In the genomic region with DNA sequence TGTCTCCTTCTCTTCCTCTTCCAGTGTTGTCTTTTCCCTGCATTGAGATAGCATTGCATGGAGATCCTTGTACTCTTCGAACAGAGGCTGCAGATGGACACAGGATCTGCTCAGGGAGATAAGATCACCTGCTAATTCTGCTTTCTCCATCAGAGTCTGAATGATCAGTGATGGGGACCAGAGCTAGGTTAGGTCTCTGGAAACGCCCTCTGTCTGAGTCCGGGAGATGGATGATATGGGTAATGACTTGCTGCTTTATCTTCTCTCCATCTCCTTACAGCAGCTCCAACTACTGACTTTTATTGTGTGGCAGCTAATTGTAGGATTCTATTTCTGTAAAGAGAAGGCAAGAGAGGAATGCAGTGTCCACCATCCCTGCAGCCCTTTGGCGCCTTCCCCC, we compare ENCODE assay signal across 28 cellular contexts.
"Had no signal": no experiment of that assay in that cellular context is flagged by ENCODE, and none has a peak within 500 bp of the region (broad histone marks: within the 10 kb centered on the region; RNA-seq: fewer than 3 reads in every experiment).

No MANE protein-coding gene starts in this region.

- H3K9ac ChIP-seq: neural progenitor cell, parathyroid adenoma had no signal

- H2AFZ ChIP-seq: neural progenitor cell, parathyroid adenoma had no signal

- DNase-seq: natural killer cell; occipital lobe; ovary; posterior cingulate gyrus; psoas muscle; right cardiac atrium; right lobe of liver; sigmoid colon; small intestine; stimulated activated CD4-positive, alpha-beta T cell treated with anti-CD3 and anti-CD28 coated beads, Interleukin-15, amount 100 ng/mL, for 24 hours; stimulated activated CD4-positive, alpha-beta T cell treated with anti-CD3 and anti-CD28 coated beads, Interleukin-2, amount 100 ng/mL, for 24 hours; stimulated activated CD4-positive, alpha-beta T cell treated with anti-CD3 and anti-CD28 coated beads, Interleukin-2, amount 100 ng/mL, for 48 hours; stimulated activated CD4-positive, alpha-beta T cell treated with anti-CD3 and anti-CD28 coated beads, Interleukin-4, amount 100 ng/mL, for 24 hours; stimulated activated naive B cell treated with anti-CD40 and anti-IgM and Interleukin-4, amounts not matched to agents 10 μg/mL and 1 μg/mL and 100 μg/mL, for 72 hours; stimulated activated naive CD4-positive, alpha-beta T cell treated with Interleukin-2 at 50 U/mL for 16 hours; stomach; thyroid gland; upper lobe of right lung; uterus had no signal

- H3K27ac Mint-ChIP-seq: natural killer cell; nephron; neural progenitor cell; progenitor cell of endocrine pancreas; stimulated activated effector memory CD8-positive, alpha-beta T cell treated with anti-CD3 and anti-CD28 coated beads, Interleukin-12 subunit alpha, Interleukin-12 subunit beta, amount 100 ng/mL, for 72 hours; stimulated activated naive B cell treated with anti-CD40 and anti-IgM and Interleukin-4, amounts not matched to agents 10 μg/mL and 1 μg/mL and 100 μg/mL, for 72 hours; stimulated activated naive CD8-positive, alpha-beta T cell treated with anti-CD3 and anti-CD28 coated beads, Interleukin-15, Interleukin-2, amounts not matched to agents 100 ng/mL and 50 ng/mL, for 24 hours; type B pancreatic cell had no signal

- H3K9me3 ChIP-seq: ovary, psoas muscle, right lobe of liver, sigmoid colon, stomach, thoracic aorta, thyroid gland, tibial nerve, upper lobe of right lung, uterus had no signal

- H3K27ac ChIP-seq: neural progenitor cell, ovary, parathyroid adenoma, psoas muscle, right lobe of liver, sigmoid colon, stomach, thoracic aorta, thyroid gland, tibial nerve, upper lobe of right lung, uterus had no signal

- H3K4me2 ChIP-seq: neural progenitor cell had no signal

- H3K27me3 ChIP-seq: neural progenitor cell, ovary, right lobe of liver, sigmoid colon, stomach, thyroid gland, tibial nerve, upper lobe of right lung, uterus had no signal

- H3K4me1 ChIP-seq: neural progenitor cell, parathyroid adenoma, psoas muscle, right lobe of liver, sigmoid colon, stomach, thyroid gland, tibial nerve, upper lobe of right lung, uterus had no signal

- H3K4me1 Mint-ChIP-seq: natural killer cell; stimulated activated effector memory CD8-positive, alpha-beta T cell treated with anti-CD3 and anti-CD28 coated beads, Interleukin-12 subunit alpha, Interleukin-12 subunit beta, amount 100 ng/mL, for 72 hours; stimulated activated naive B cell treated with anti-CD40 and anti-IgM and Interleukin-4, amounts not matched to agents 10 μg/mL and 1 μg/mL and 100 μg/mL, for 72 hours had no signal

- H3K9me3 Mint-ChIP-seq: natural killer cell; nephron; stimulated activated effector memory CD8-positive, alpha-beta T cell treated with anti-CD3 and anti-CD28 coated beads, Interleukin-12 subunit alpha, Interleukin-12 subunit beta, amount 100 ng/mL, for 72 hours; stimulated activated naive B cell treated with anti-CD40 and anti-IgM and Interleukin-4, amounts not matched to agents 10 μg/mL and 1 μg/mL and 100 μg/mL, for 72 hours; stimulated activated naive CD8-positive, alpha-beta T cell treated with anti-CD3 and anti-CD28 coated beads, Interleukin-15, Interleukin-2, amounts not matched to agents 100 ng/mL and 50 ng/mL, for 24 hours; type B pancreatic cell had no signal

- H3K27me3 Mint-ChIP-seq: progenitor cell of endocrine pancreas; stimulated activated naive B cell treated with anti-CD40 and anti-IgM and Interleukin-4, amounts not matched to agents 10 μg/mL and 1 μg/mL and 100 μg/mL, for 72 hours; stimulated activated naive CD8-positive, alpha-beta T cell treated with anti-CD3 and anti-CD28 coated beads, Interleukin-15, Interleukin-2, amounts not matched to agents 100 ng/mL and 50 ng/mL, for 24 hours; type B pancreatic cell had no signal

- H3K4me3 ChIP-seq: neural progenitor cell, ovary, psoas muscle, right lobe of liver, sigmoid colon, stomach, thoracic aorta, thyroid gland, tibial nerve, upper lobe of right lung, uterus had no signal

- H3K36me3 Mint-ChIP-seq: natural killer cell; neural progenitor cell; stimulated activated effector memory CD8-positive, alpha-beta T cell treated with anti-CD3 and anti-CD28 coated beads, Interleukin-12 subunit alpha, Interleukin-12 subunit beta, amount 100 ng/mL, for 72 hours; stimulated activated naive B cell treated with anti-CD40 and anti-IgM and Interleukin-4, amounts not matched to agents 10 μg/mL and 1 μg/mL and 100 μg/mL, for 72 hours; type B pancreatic cell had no signal

- H3K36me3 ChIP-seq: neural progenitor cell, ovary, right lobe of liver, sigmoid colon, stomach, thoracic aorta, thyroid gland, tibial nerve, upper lobe of right lung, uterus had no signal

- ATAC-seq: natural killer cell; psoas muscle; right cardiac atrium; right lobe of liver; stimulated activated effector memory CD8-positive, alpha-beta T cell treated with anti-CD3 and anti-CD28 coated beads, Interleukin-12 subunit alpha, Interleukin-12 subunit beta, amount 100 ng/mL, for 72 hours; stimulated activated naive B cell treated with anti-CD40 and anti-IgM and Interleukin-4, amounts not matched to agents 10 μg/mL and 1 μg/mL and 100 μg/mL, for 72 hours; upper lobe of right lung had no signal

- H3K4me3 Mint-ChIP-seq: natural killer cell; nephron; neural progenitor cell; stimulated activated effector memory CD8-positive, alpha-beta T cell treated with anti-CD3 and anti-CD28 coated beads, Interleukin-12 subunit alpha, Interleukin-12 subunit beta, amount 100 ng/mL, for 72 hours; stimulated activated naive B cell treated with anti-CD40 and anti-IgM and Interleukin-4, amounts not matched to agents 10 μg/mL and 1 μg/mL and 100 μg/mL, for 72 hours; stimulated activated naive CD8-positive, alpha-beta T cell treated with anti-CD3 and anti-CD28 coated beads, Interleukin-15, Interleukin-2, amounts not matched to agents 100 ng/mL and 50 ng/mL, for 24 hours; type B pancreatic cell had no signal
